Comparison of ENCODE assay signal across 1 cellular context in genomic region chr11:88779551-88779950, GRCh38.
TF ChIP-seq lines count a peak whose summit lies in the region.

No MANE protein-coding gene starts in this region.

TF ChIP-seq in SK-N-SH, 30 proteins besides CTCF, POLR2A, EP300 and RAD21 (continued from another document):
- TF ChIP-seq REST (IDR thresholded peaks at IDR 0.05; ENCODE audit: low read depth, low read length) (no peak), SMC3 (IDR thresholded peaks at IDR 0.05; ENCODE audit: low read depth, low read length) (no peak), FOXJ3 (CRISPR knock-in tag; IDR thresholded peaks at IDR 0.05) (no peak), YY1 (IDR thresholded peaks at IDR 0.05; ENCODE audit: low read depth) (no peak), USF2 (IDR thresholded peaks at IDR 0.05; ENCODE audit: borderline replicate concordance, low read depth, low read length) (no peak), FOXM1 (IDR thresholded peaks at IDR 0.05; ENCODE audit: low read depth) (no peak), EZH2phosphoT487 (IDR thresholded peaks at IDR 0.05; ENCODE audit: borderline replicate concordance, low read depth) (no peak), RXRA (IDR thresholded peaks at IDR 0.05; ENCODE audit: borderline replicate concordance, low read depth) (no peak), IRF3 (IDR thresholded peaks at IDR 0.05; ENCODE audit: low read depth, low read length) (no peak), TEAD4 (IDR thresholded peaks at IDR 0.05; ENCODE audit: borderline replicate concordance, insufficient read depth) (no peak), JUND (IDR thresholded peaks at IDR 0.05) (no peak), RFX5 (IDR thresholded peaks at IDR 0.05; ENCODE audit: low read length) (no peak), NFIC (IDR thresholded peaks at IDR 0.05; ENCODE audit: borderline replicate concordance) (no peak), NRF1 (IDR thresholded peaks at IDR 0.05; ENCODE audit: low read depth, low read length) (no peak), GATA2 (CRISPR knock-in tag; IDR thresholded peaks at IDR 0.05) (no peak), TCF12 (IDR thresholded peaks at IDR 0.05) (no peak)
